Comparison of ENCODE assay signal across 8 cellular contexts in genomic region chr22:38305481-38306448, GRCh38. TPM values are rescaled to one million over a fixed set of nuclear protein-coding genes. Genes with fewer than 3 reads are reported as not detected.
DNase-seq lines count a peak whose midpoint lies in the region; ATAC-seq lines count a peak whose summit lies in the region.

No MANE protein-coding gene starts in this region.

- H3K27me3 ChIP-seq in CD4-positive, CD25-positive, alpha-beta regulatory T cell (ENCODE audit: control insufficient read depth, insufficient read depth, low read length), result no peaks in the 10 kb centered on the region
- no peaks in the 10 kb centered on the region for H3K27me3 ChIP-seq in naive thymus-derived CD4-positive, alpha-beta T cell (ENCODE audit: control insufficient read depth in 2 of 2, insufficient read depth in 2 of 2, low read length in 2 of 2)

- H3K9me3 ChIP-seq in CD4-positive, CD25-positive, alpha-beta regulatory T cell (ENCODE audit: control insufficient read depth in 2 of 2, low read length in 2 of 2), result no peaks in the 10 kb centered on the region
- no peaks in the 10 kb centered on the region for H3K9me3 ChIP-seq in naive thymus-derived CD4-positive, alpha-beta T cell (ENCODE audit: control insufficient read depth in 2 of 3, low read length in 3 of 3)

- no peak overlapping the region for H3K27ac ChIP-seq in CD4-positive, CD25-positive, alpha-beta regulatory T cell (ENCODE audit: insufficient read depth, low read length, poor library complexity, severe bottlenecking)
- H3K27ac ChIP-seq in naive thymus-derived CD4-positive, alpha-beta T cell (ENCODE audit: low read depth, low read length), result no peak overlapping the region

- peak in 2 of 3 donors; percentile 26 to 41 for DNase-seq in CD4-positive, CD25-positive, alpha-beta regulatory T cell
- DNase-seq in GM19238 (ENCODE audit: insufficient read length, low spot score), result peak; percentile 72
- no peak for DNase-seq in T-helper 2 cell treated with Interferon-gamma antibody and Interleukin-4, amounts not matched to agents 5 μg/mL and 100 μg/mL, for 36 hours (ENCODE audit: low spot score)
- peak; percentile 28 for DNase-seq in effector CD4-positive, alpha-beta T cell
- DNase-seq in naive thymus-derived CD4-positive, alpha-beta T cell, result no peak
- DNase-seq in SW480 (ENCODE audit: low spot score), result no peak

- peaks cover 13% of the 10 kb centered on the region for H3K36me3 Mint-ChIP-seq in CD4-positive, CD25-positive, alpha-beta regulatory T cell
- H3K36me3 Mint-ChIP-seq in T-helper 2 cell treated with Interferon-gamma antibody and Interleukin-4, amounts not matched to agents 5 μg/mL and 100 μg/mL, for 36 hours (ENCODE audit: low read depth), result peaks cover 17% of the 10 kb centered on the region
- H3K36me3 Mint-ChIP-seq in naive thymus-derived CD4-positive, alpha-beta T cell, result peaks cover 2 to 19% (median 5%) of the 10 kb centered on the region in 5 donors

- ATAC-seq in CD4-positive, CD25-positive, alpha-beta regulatory T cell (ENCODE audit: low read depth in 2 of 2), result peak; percentile 59 to 64
- ATAC-seq in HG03354 (IDR thresholded peaks at IDR 0.05; ENCODE audit: poor library complexity, severe bottlenecking, unreplicated experiment) (peak; percentile 83), GM21360 (IDR thresholded peaks at IDR 0.05; ENCODE audit: unreplicated experiment) (no peak)
- peak; percentile 50 for ATAC-seq in naive thymus-derived CD4-positive, alpha-beta T cell

- H3K4me1 ChIP-seq in CD4-positive, CD25-positive, alpha-beta regulatory T cell (ENCODE audit: control insufficient read depth, insufficient read depth, low read length, poor library complexity, severe bottlenecking), result peaks cover 10% of the 10 kb centered on the region
- H3K4me1 ChIP-seq in naive thymus-derived CD4-positive, alpha-beta T cell (ENCODE audit: control insufficient read depth in 2 of 2, insufficient read depth in 2 of 2, low read length in 2 of 2), result peaks cover 0 to 6% of the 10 kb centered on the region in 2 donors

- POLR2A ChIA-PET in naive thymus-derived CD4-positive, alpha-beta T cell (lab: Charles Lee), result interaction anchor here (0.6 to 0.9 kb wide), 3 partner anchors 9 to 48 kb away, joined by 3 read pairs; no protein-coding TSS in a partner anchor

- peak overlapping the region; percentile 66 for H3K4me3 ChIP-seq in CD4-positive, CD25-positive, alpha-beta regulatory T cell (ENCODE audit: low read depth, low read length)
- H3K4me3 ChIP-seq in naive thymus-derived CD4-positive, alpha-beta T cell (ENCODE audit: low read length), result no peak overlapping the region

- intact Hi-C loops in naive thymus-derived CD4-positive, alpha-beta T cell (cut with micrococcal nuclease), result no loop called here

- CTCF ChIA-PET in naive thymus-derived CD4-positive, alpha-beta T cell (lab: Charles Lee), result interaction anchor here (0.6 to 1.0 kb wide), 2 partner anchors 10 to 103 kb away, joined by 4 read pairs; no protein-coding TSS in a partner anchor

- no peaks in the 10 kb centered on the region for H3K9me3 Mint-ChIP-seq in CD4-positive, CD25-positive, alpha-beta regulatory T cell
- H3K9me3 Mint-ChIP-seq in T-helper 2 cell treated with Interferon-gamma antibody and Interleukin-4, amounts not matched to agents 5 μg/mL and 100 μg/mL, for 36 hours, result no peaks in the 10 kb centered on the region
- no peaks in the 10 kb centered on the region for H3K9me3 Mint-ChIP-seq in naive thymus-derived CD4-positive, alpha-beta T cell

- H3K4me3 Mint-ChIP-seq in CD4-positive, CD25-positive, alpha-beta regulatory T cell, result peak overlapping the region; percentile 72 to 85 (median 77)
- H3K4me3 Mint-ChIP-seq in T-helper 2 cell treated with Interferon-gamma antibody and Interleukin-4, amounts not matched to agents 5 μg/mL and 100 μg/mL, for 36 hours, result peak overlapping the region; percentile 45
- peak overlapping the region in 5 of 10 donors; percentile 6 to 29 (median 23) for H3K4me3 Mint-ChIP-seq in naive thymus-derived CD4-positive, alpha-beta T cell

- peak overlapping the region; percentile 35 to 79 (median 42) for H3K27ac Mint-ChIP-seq in CD4-positive, CD25-positive, alpha-beta regulatory T cell
- peak overlapping the region; percentile 63 for H3K27ac Mint-ChIP-seq in T-helper 2 cell treated with Interferon-gamma antibody and Interleukin-4, amounts not matched to agents 5 μg/mL and 100 μg/mL, for 36 hours
- peak overlapping the region; percentile 0 to 76 (median 49) for H3K27ac Mint-ChIP-seq in naive thymus-derived CD4-positive, alpha-beta T cell

- peaks cover 16% of the 10 kb centered on the region for H3K36me3 ChIP-seq in CD4-positive, CD25-positive, alpha-beta regulatory T cell (ENCODE audit: control insufficient read depth, insufficient read depth, low read length)
- peaks cover 0 to 33% (median 4%) of the 10 kb centered on the region in 3 experiments for H3K36me3 ChIP-seq in naive thymus-derived CD4-positive, alpha-beta T cell (ENCODE audit: control insufficient read depth in 2 of 3, insufficient read depth in 3 of 3, low read length in 3 of 3)

- no peaks in the 10 kb centered on the region for H3K27me3 Mint-ChIP-seq in CD4-positive, CD25-positive, alpha-beta regulatory T cell
- no peaks in the 10 kb centered on the region for H3K27me3 Mint-ChIP-seq in T-helper 2 cell treated with Interferon-gamma antibody and Interleukin-4, amounts not matched to agents 5 μg/mL and 100 μg/mL, for 36 hours (ENCODE audit: low read depth)
- no peaks in the 10 kb centered on the region for H3K27me3 Mint-ChIP-seq in naive thymus-derived CD4-positive, alpha-beta T cell

- H3K4me1 Mint-ChIP-seq in CD4-positive, CD25-positive, alpha-beta regulatory T cell, result peaks cover 11 to 46% (median 26%) of the 10 kb centered on the region in 4 donors
- peaks cover 18% of the 10 kb centered on the region for H3K4me1 Mint-ChIP-seq in T-helper 2 cell treated with Interferon-gamma antibody and Interleukin-4, amounts not matched to agents 5 μg/mL and 100 μg/mL, for 36 hours (ENCODE audit: low read depth)
- peaks cover 12 to 49% (median 31%) of the 10 kb centered on the region in 7 donors for H3K4me1 Mint-ChIP-seq in naive thymus-derived CD4-positive, alpha-beta T cell

RNA-seq across cellular contexts. Expression of gene CSNK1E, which starts 11.5 kb away (rescaled TPM):
- 154 TPM for total RNA-seq in CD4-positive, CD25-positive, alpha-beta regulatory T cell
- polyA plus RNA-seq in CD4-positive, CD25-positive, alpha-beta regulatory T cell, result 10 to 100 TPM in 2 of 4 donors, 1 to 10 TPM in 2; 7.4 to 12.4 (median 9.5) TPM
- 100 to 1,000 TPM in 2 of 5 experiments, 10 to 100 TPM in 3; 71.6 to 143 (median 91.9) TPM for total RNA-seq in naive thymus-derived CD4-positive, alpha-beta T cell
- 1 to 10 TPM; 5.6 to 8.1 TPM for polyA plus RNA-seq in naive thymus-derived CD4-positive, alpha-beta T cell

RNA-seq across cellular contexts. Expression of gene TMEM184B, which starts 33.0 kb away (rescaled TPM):
- total RNA-seq in CD4-positive, CD25-positive, alpha-beta regulatory T cell, result 31.3 TPM
- 1 to 10 TPM; 7.2 to 8.2 (median 7.7) TPM for polyA plus RNA-seq in CD4-positive, CD25-positive, alpha-beta regulatory T cell
- 10 to 100 TPM; 26.9 to 41.3 (median 35.0) TPM for total RNA-seq in naive thymus-derived CD4-positive, alpha-beta T cell
- polyA plus RNA-seq in naive thymus-derived CD4-positive, alpha-beta T cell, result 10 to 100 TPM in 1 of 2 donors, 1 to 10 TPM in 1; 9.0 to 19.5 TPM

Comparison
In these comparisons a context has a peak if more than half of its experiments do, and no peak if none do; other contexts are left out.
1. DNase-seq: peak in CD4-positive, CD25-positive, alpha-beta regulatory T cell (2 of 3), GM19238 (single experiment) and effector CD4-positive, alpha-beta T cell (single experiment); none in T-helper 2 cell treated with Interferon-gamma antibody and Interleukin-4, amounts not matched to agents 5 μg/mL and 100 μg/mL, for 36 hours (single experiment), naive thymus-derived CD4-positive, alpha-beta T cell (0 of 9) and SW480 (single experiment).
2. Peak in every context shown above with its lines, with median percentiles within 50 percentile points of each other: H3K27ac Mint-ChIP-seq.